2 cellular contexts compared by ENCODE assay signal in genomic region chr11:76371170-76371569, GRCh38.
A peak's percentile ranks its signal among the peaks of the same experiment; 100 is the strongest.
TF ChIP-seq lines count a peak whose summit lies in the region.

No MANE protein-coding gene starts in this region.

TF ChIP-seq in IMR-90, 13 proteins besides CTCF, POLR2A, EP300 and RAD21:
- TF ChIP-seq BHLHE40 (IDR thresholded peaks at IDR 0.05; ENCODE audit: low read depth, low read length) (peak; percentile 9; the same call in 1 of the 2 replicates), NFE2L2 (IDR thresholded peaks at IDR 0.05; ENCODE audit: low read depth, low read length) (peak; percentile 72; the same call in 1 of the 2 replicates), MXI1 (IDR thresholded peaks at IDR 0.05; ENCODE audit: borderline replicate concordance, low read depth, low read length) (peak; percentile 41; the same call in 1 of the 2 replicates), FOS (IDR thresholded peaks at IDR 0.05; ENCODE audit: low read depth, low read length) (peak; percentile 88), ELK1 (IDR thresholded peaks at IDR 0.05; ENCODE audit: borderline replicate concordance, low read depth, low read length) (no peak)

TF ChIP-seq in K562, 482 proteins besides CTCF, POLR2A, EP300 and RAD21 (continues in another document):
- TF ChIP-seq SAP30 (IDR thresholded peaks at IDR 0.05; ENCODE audit: borderline replicate concordance, insufficient read depth, low read depth, low read length, poor library complexity, severe bottlenecking) (no peak), ZNF589 (CRISPR knock-in tag; IDR thresholded peaks at IDR 0.05; ENCODE audit: low read depth) (no peak), SP1 (CRISPR knock-in tag; IDR thresholded peaks at IDR 0.05) (no peak), HDGF (IDR thresholded peaks at IDR 0.05) (no peak), ZNF316 (IDR thresholded peaks at IDR 0.05) (peak; percentile 36; the same call in 1 of the 2 replicates), ERF (CRISPR knock-in tag; IDR thresholded peaks at IDR 0.05) (no peak), SRF (CRISPR knock-in tag; IDR thresholded peaks at IDR 0.05) (no peak), HNRNPLL (IDR thresholded peaks at IDR 0.05; ENCODE audit: low read depth, low read length, poor library complexity, severe bottlenecking) (peak; percentile 96), DNMT1 (IDR thresholded peaks at IDR 0.05) (no peak), SRSF7 (optimal IDR thresholded peaks at IDR 0.05; ENCODE audit: low read depth, low read length) (no peak), E2F1 (CRISPR knock-in tag; IDR thresholded peaks at IDR 0.05) (no peak), ZNF217 (CRISPR knock-in tag; IDR thresholded peaks at IDR 0.05) (no peak), HLTF (IDR thresholded peaks at IDR 0.05) (no peak), ZNF408 (CRISPR knock-in tag; IDR thresholded peaks at IDR 0.05; ENCODE audit: low read depth) (no peak), CHAMP1 (IDR thresholded peaks at IDR 0.05) (no peak), ILK (tag; IDR thresholded peaks at IDR 0.05; ENCODE audit: borderline replicate concordance, low read depth) (no peak), MEF2A (IDR thresholded peaks at IDR 0.05; ENCODE audit: control insufficient read depth, low read depth, low read length) (no peak), SNIP1 (IDR thresholded peaks at IDR 0.05; ENCODE audit: low read depth) (no peak), SPI1 (IDR thresholded peaks at IDR 0.05; ENCODE audit: borderline replicate concordance, low read depth, low read length) (0 out of 2 replicates have a peak, but pooled peaks have one; percentile 29), ZNF23 (CRISPR knock-in tag; IDR thresholded peaks at IDR 0.05) (no peak), ZNF449 (CRISPR knock-in tag; IDR thresholded peaks at IDR 0.05) (no peak), ETS2 (tag; IDR thresholded peaks at IDR 0.05; ENCODE audit: borderline replicate concordance, poor library complexity, severe bottlenecking) (no peak), ZNF354B (CRISPR knock-in tag; IDR thresholded peaks at IDR 0.05) (no peak), ZBED1 (IDR thresholded peaks at IDR 0.05) (no peak), GATAD2A (IDR thresholded peaks at IDR 0.05) (no peak), KDM1A (IDR thresholded peaks at IDR 0.05) (no peak), ZFP36 (IDR thresholded peaks at IDR 0.05; ENCODE audit: low read depth, low read length, partially characterized antibody) (no peak), GATA2 (CRISPR knock-in tag; IDR thresholded peaks at IDR 0.05) (no peak), FOSL1 (tag; conservative IDR thresholded peaks at IDR 0.05) (peak; percentile 82), YY1 (IDR thresholded peaks at IDR 0.05; ENCODE audit: borderline replicate concordance in 1 of 3, control insufficient read depth in 1 of 3, extremely low read depth in 1 of 3, insufficient read depth in 3 of 3, insufficient read length in 1 of 3, insufficient replicate concordance in 2 of 3, low read depth in 1 of 3, low read length in 2 of 3) (no peak), NR4A1 (CRISPR knock-in tag; IDR thresholded peaks at IDR 0.05) (no peak), NR4A1 (tag; IDR thresholded peaks at IDR 0.05) (no peak), CXXC5 (CRISPR knock-in tag; IDR thresholded peaks at IDR 0.05) (no peak), ADNP (tag; IDR thresholded peaks at IDR 0.05) (no peak), NR1H2 (CRISPR knock-in tag; IDR thresholded peaks at IDR 0.05) (no peak), ETV1 (tag; conservative IDR thresholded peaks at IDR 0.05; ENCODE audit: low read depth) (no peak), NRF1 (conservative IDR thresholded peaks at IDR 0.05 in 1 of 2, IDR thresholded peaks at IDR 0.05 in 1 of 2) (no peak; a peak in 1 of 4 replicates), ZBTB17 (CRISPR knock-in tag; IDR thresholded peaks at IDR 0.05) (0 out of 2 replicates have a peak, but pooled peaks have one; percentile 29), ZNF445 (CRISPR knock-in tag; IDR thresholded peaks at IDR 0.05; ENCODE audit: low read depth) (no peak), ZZZ3 (IDR thresholded peaks at IDR 0.05) (no peak), CBFB (CRISPR knock-in tag; IDR thresholded peaks at IDR 0.05) (no peak), NCOA4 (IDR thresholded peaks at IDR 0.05; ENCODE audit: partially characterized antibody) (no peak), ZNF586 (CRISPR knock-in tag; conservative IDR thresholded peaks at IDR 0.05) (no peak), CHD7 (IDR thresholded peaks at IDR 0.05; ENCODE audit: low read depth, low read length) (no peak), ZNF280A (IDR thresholded peaks at IDR 0.05; ENCODE audit: low read depth, partially characterized antibody) (no peak), TGIF2 (CRISPR knock-in tag; IDR thresholded peaks at IDR 0.05) (no peak), ZNF197 (CRISPR knock-in tag; IDR thresholded peaks at IDR 0.05; ENCODE audit: low read depth) (no peak), HINFP (tag; conservative IDR thresholded peaks at IDR 0.05; ENCODE audit: low read depth) (no peak), ZNF174 (CRISPR knock-in tag; IDR thresholded peaks at IDR 0.05) (no peak), ZKSCAN3 (CRISPR knock-in tag; IDR thresholded peaks at IDR 0.05) (no peak)
